13 cellular contexts compared by ENCODE assay signal in the genomic region with DNA sequence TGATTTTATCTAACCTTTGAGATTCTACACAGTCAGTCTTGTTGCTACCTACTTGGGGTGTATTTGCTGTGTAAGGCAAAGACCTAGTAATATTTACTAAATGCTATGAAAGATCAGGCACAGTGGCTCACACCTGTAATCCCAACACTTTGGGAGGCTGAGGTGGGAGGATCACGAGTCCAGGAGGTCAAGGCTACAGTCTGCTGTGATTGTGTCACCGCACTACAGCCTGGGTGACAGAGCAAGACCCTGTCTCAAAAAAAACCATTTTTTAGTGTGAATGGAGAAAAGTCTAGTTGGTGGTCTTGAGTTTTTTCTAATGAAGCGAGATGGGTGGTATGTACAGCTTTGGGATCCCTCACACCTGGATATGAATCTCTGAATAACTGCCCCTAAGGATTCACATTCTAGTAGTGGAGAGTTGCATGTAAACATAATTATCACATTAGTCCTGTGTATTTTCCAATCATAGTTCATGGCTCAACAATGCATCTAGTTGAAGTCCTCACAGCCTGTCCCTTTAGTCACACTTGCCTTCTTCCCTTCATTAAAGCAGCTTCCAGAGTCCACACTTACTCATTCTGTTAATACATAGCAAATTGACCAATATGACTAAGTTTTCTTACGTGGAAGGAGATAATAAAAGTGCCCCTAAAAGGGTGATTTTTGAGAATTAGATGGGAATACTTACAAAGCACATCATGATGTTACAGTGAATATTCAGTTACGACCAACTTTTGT. TPM values are rescaled to one million over a fixed set of nuclear protein-coding genes. Genes with fewer than 3 reads are reported as not detected.
DNase-seq lines count a peak whose midpoint lies in the region; ATAC-seq and TF ChIP-seq lines count a peak whose summit lies in the region.
"Had no signal": no experiment of that assay in that cellular context is flagged by ENCODE, and none has a peak within 500 bp of the region (broad histone marks: within the 10 kb centered on the region; RNA-seq: fewer than 3 reads in every experiment).

No MANE protein-coding gene starts in this region.

- H3K36me3 ChIP-seq in HUES48 (ENCODE audit: control insufficient read depth, insufficient read depth, low read length) (peaks cover 72% of the 10 kb centered on the region), Karpas-422 (ENCODE audit: insufficient read depth, low read length) (peaks cover 48% of the 10 kb centered on the region)

- peaks cover 12% of the 10 kb centered on the region for H3K79me2 ChIP-seq in Karpas-422 (ENCODE audit: low read length)

- no peak overlapping the region for H3K9ac ChIP-seq in HUES48 (ENCODE audit: low read depth, low read length)
- no peak overlapping the region for H3K9ac ChIP-seq in Karpas-422 (ENCODE audit: low read length)

- H3K9me2 ChIP-seq in Karpas-422 (replicated peaks; ENCODE audit: insufficient read depth, low read length) = no peaks in the 10 kb centered on the region

- no peak overlapping the region for H2AFZ ChIP-seq in Karpas-422 (ENCODE audit: low read length)

- H3K9me3 ChIP-seq in HUES48 (ENCODE audit: control insufficient read depth, insufficient read depth, low read length) (no peaks in the 10 kb centered on the region), Karpas-422 (ENCODE audit: low read length) (no peaks in the 10 kb centered on the region)
- H3K9me3 ChIP-seq: vagina had no signal

- H3K9me3 Mint-ChIP-seq in activated CD4-positive, alpha-beta T cell treated with anti-CD3 and anti-CD28 coated beads, Interleukin-2, amount 10 ng/mL, durations not matched to agents 7 days and 5 days = no peaks in the 10 kb centered on the region
- H3K9me3 Mint-ChIP-seq in activated naive CD8-positive, alpha-beta T cell (ENCODE audit: low read depth) = no peaks in the 10 kb centered on the region
- H3K9me3 Mint-ChIP-seq in nephron progenitor cell = no peaks in the 10 kb centered on the region

- H3K4me1 Mint-ChIP-seq in activated CD4-positive, alpha-beta T cell treated with anti-CD3 and anti-CD28 coated beads, Interleukin-2, amount 10 ng/mL, durations not matched to agents 7 days and 5 days = peaks cover 53% of the 10 kb centered on the region
- H3K4me1 Mint-ChIP-seq in activated naive CD8-positive, alpha-beta T cell (ENCODE audit: low read depth) = peaks cover 81% of the 10 kb centered on the region
- peaks cover 7% of the 10 kb centered on the region for H3K4me1 Mint-ChIP-seq in nephron progenitor cell

- DNase-seq in activated CD4-positive, alpha-beta T cell treated with anti-CD3 and anti-CD28 coated beads, Interleukin-2, amount 10 ng/mL, durations not matched to agents 7 days and 5 days = no peak
- no peak for DNase-seq in activated CD4-positive, alpha-beta T cell treated with anti-CD3 and anti-CD28 coated beads, Interleukin-2, amount 50 U/mL, for 1 hour
- no peak for DNase-seq in nephron progenitor cell
- DNase-seq in Karpas-422 = no peak
- no peak for DNase-seq in coronary artery (ENCODE audit: low spot score)
- DNase-seq: activated gamma-delta T cell, RPMI8226 had no signal

- POLR2A ChIA-PET in activated CD4-positive, alpha-beta T cell treated with anti-CD3 and anti-CD28 coated beads, Interleukin-2, amount 10 ng/mL, durations not matched to agents 7 days and 5 days (lab: Charles Lee) = no interaction called here

- peak overlapping the region; percentile 17 for H3K27ac Mint-ChIP-seq in activated CD4-positive, alpha-beta T cell treated with anti-CD3 and anti-CD28 coated beads, Interleukin-2, amount 10 ng/mL, durations not matched to agents 7 days and 5 days
- H3K27ac Mint-ChIP-seq in activated naive CD8-positive, alpha-beta T cell = peak overlapping the region; percentile 65
- peak overlapping the region; percentile 19 for H3K27ac Mint-ChIP-seq in nephron progenitor cell

- peaks cover 62% of the 10 kb centered on the region for H3K36me3 Mint-ChIP-seq in activated CD4-positive, alpha-beta T cell treated with anti-CD3 and anti-CD28 coated beads, Interleukin-2, amount 10 ng/mL, durations not matched to agents 7 days and 5 days (ENCODE audit: low read depth)
- H3K36me3 Mint-ChIP-seq in activated naive CD8-positive, alpha-beta T cell = peaks cover 25% of the 10 kb centered on the region
- peaks cover 64% of the 10 kb centered on the region for H3K36me3 Mint-ChIP-seq in nephron progenitor cell (ENCODE audit: low read depth)

- no peaks in the 10 kb centered on the region for H3K27me3 Mint-ChIP-seq in activated CD4-positive, alpha-beta T cell treated with anti-CD3 and anti-CD28 coated beads, Interleukin-2, amount 10 ng/mL, durations not matched to agents 7 days and 5 days
- H3K27me3 Mint-ChIP-seq in activated naive CD8-positive, alpha-beta T cell = no peaks in the 10 kb centered on the region
- no peaks in the 10 kb centered on the region for H3K27me3 Mint-ChIP-seq in nephron progenitor cell (ENCODE audit: low read depth, poor library complexity)

- ATAC-seq in GM19397 (IDR thresholded peaks at IDR 0.05; ENCODE audit: unreplicated experiment) = no peak

- H3K27ac ChIP-seq in HUES48 (ENCODE audit: low read depth, low read length) (peak overlapping the region; percentile 34), Karpas-422 (ENCODE audit: low read length) (no peak overlapping the region), coronary artery (no peak overlapping the region)
- H3K27ac ChIP-seq: vagina, VCaP had no signal

- H3K4me3 Mint-ChIP-seq in activated CD4-positive, alpha-beta T cell treated with anti-CD3 and anti-CD28 coated beads, Interleukin-2, amount 10 ng/mL, durations not matched to agents 7 days and 5 days = no peak overlapping the region
- H3K4me3 Mint-ChIP-seq in activated naive CD8-positive, alpha-beta T cell = no peak overlapping the region
- no peak overlapping the region for H3K4me3 Mint-ChIP-seq in nephron progenitor cell

- H3K27me3 ChIP-seq in HUES48 (ENCODE audit: control insufficient read depth, insufficient read depth, low read length) = no peaks in the 10 kb centered on the region
- H3K27me3 ChIP-seq in Karpas-422 (ENCODE audit: low read length) = no peaks in the 10 kb centered on the region
- H3K27me3 ChIP-seq: vagina had no signal

- H3K4me3 ChIP-seq in HUES48 (ENCODE audit: low read depth, low read length) (no peak overlapping the region), Karpas-422 (ENCODE audit: low read length) (no peak overlapping the region), coronary artery (no peak overlapping the region)
- H3K4me3 ChIP-seq: skin epidermis, vagina had no signal

- peaks cover 28% of the 10 kb centered on the region for H4K20me1 ChIP-seq in Karpas-422 (ENCODE audit: insufficient read depth, low read depth, low read length)

- CTCF ChIA-PET in activated CD4-positive, alpha-beta T cell treated with anti-CD3 and anti-CD28 coated beads, Interleukin-2, amount 10 ng/mL, durations not matched to agents 7 days and 5 days (lab: Charles Lee) = interaction anchor here (1.4 kb wide), 1 partner anchor 12 kb away, joined by 3 read pairs; a partner anchor contains a TSS

- no peak for TF ChIP-seq CTCF in nephron progenitor cell (IDR thresholded peaks at IDR 0.05)
- no peak for TF ChIP-seq CTCF in coronary artery (IDR thresholded peaks at IDR 0.05)

- H3K4me1 ChIP-seq in HUES48 (ENCODE audit: control insufficient read depth, insufficient read depth, low read length) = peaks cover 20% of the 10 kb centered on the region
- peaks cover 17% of the 10 kb centered on the region for H3K4me1 ChIP-seq in Karpas-422 (ENCODE audit: low read length)

- H3K4me2 ChIP-seq in Karpas-422 (ENCODE audit: low read depth, low read length, poor library complexity, severe bottlenecking) = no peak overlapping the region

RNA-seq across cellular contexts. Expression of a gene that starts 7.4 kb away (rescaled TPM):
- total RNA-seq in activated CD4-positive, alpha-beta T cell treated with anti-CD3 and anti-CD28 coated beads, Interleukin-2, amount 10 ng/mL, durations not matched to agents 7 days and 5 days = 100 to 1,000 TPM; 713 to 959 TPM
- total RNA-seq in Karpas-422 (2014; rRNA removed; shearing (Covaris generic); ENCODE audit: low replicate concordance) = 695 and 1,354 TPM in 2 replicates

RNA-seq across cellular contexts. Expression of a gene that starts 11.8 kb away (rescaled TPM):
- total RNA-seq in activated CD4-positive, alpha-beta T cell treated with anti-CD3 and anti-CD28 coated beads, Interleukin-2, amount 10 ng/mL, durations not matched to agents 7 days and 5 days = under 1 TPM; 0.69 to 0.92 TPM
- total RNA-seq in Karpas-422 (2014; rRNA removed; shearing (Covaris generic); ENCODE audit: low replicate concordance) = 0.14 and 0.48 TPM in 2 replicates
